In the genomic region with DNA sequence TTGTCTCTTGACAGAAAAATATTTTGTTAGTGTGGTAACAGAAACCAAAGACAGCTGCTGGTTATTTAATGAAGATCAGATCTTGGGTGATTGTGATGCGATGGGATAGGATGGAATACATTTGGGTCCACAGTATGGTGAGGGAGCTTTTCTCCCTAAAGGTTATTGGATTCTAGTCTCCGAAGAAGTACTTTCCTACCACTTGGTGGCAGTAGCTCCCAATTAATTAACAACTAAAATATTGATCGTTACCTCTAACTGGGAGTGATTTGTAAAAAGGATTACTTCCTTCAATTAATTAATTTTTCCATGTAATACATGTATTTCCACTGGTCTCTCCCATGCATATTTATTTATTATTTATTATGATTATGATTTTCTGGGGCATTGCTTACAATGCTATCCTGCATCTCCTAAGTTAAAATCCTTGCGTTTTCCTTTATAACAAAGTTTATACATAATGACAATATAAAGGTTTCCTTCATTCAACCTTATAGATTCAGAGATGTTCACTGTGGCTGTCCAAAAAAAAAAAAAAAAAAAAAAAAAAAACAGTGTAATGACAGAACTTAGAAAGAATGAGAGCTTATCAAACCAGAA, we compare ENCODE assay signal across 8 cellular contexts. TPM values are rescaled to one million over a fixed set of nuclear protein-coding genes. Genes with fewer than 3 reads are reported as not detected.
DNase-seq lines count a peak whose midpoint lies in the region; ATAC-seq, FAIRE-seq and TF ChIP-seq lines count a peak whose summit lies in the region.

No MANE protein-coding gene starts in this region.

- no peak overlapping the region for H3K4me3 ChIP-seq in kidney (ENCODE audit: low read length in 2 of 2)

- no peaks in the 10 kb centered on the region for H3K9me3 ChIP-seq in kidney (ENCODE audit: control insufficient read depth in 1 of 2, low read length in 2 of 2)

- H3K27ac Mint-ChIP-seq in stimulated activated naive CD8-positive, alpha-beta T cell treated with anti-CD3 and anti-CD28 coated beads, Interleukin-15, amount 100 ng/mL, for 72 hours: no peak overlapping the region

- no peaks in the 10 kb centered on the region for H3K4me1 Mint-ChIP-seq in stimulated activated naive CD8-positive, alpha-beta T cell treated with anti-CD3 and anti-CD28 coated beads, Interleukin-15, amount 100 ng/mL, for 72 hours

- no peak for ATAC-seq in GM21737 (IDR thresholded peaks at IDR 0.05; ENCODE audit: unreplicated experiment)
- no peak for ATAC-seq in stimulated activated naive CD8-positive, alpha-beta T cell treated with anti-CD3 and anti-CD28 coated beads, Interleukin-15, amount 100 ng/mL, for 72 hours
- no peak for ATAC-seq in GM18867 (IDR thresholded peaks at IDR 0.05; ENCODE audit: unreplicated experiment)

- H3K4me1 ChIP-seq in kidney (ENCODE audit: control insufficient read depth in 1 of 2, insufficient read depth in 1 of 2, low read depth in 1 of 2, low read length in 2 of 2): no peaks in the 10 kb centered on the region

- intact Hi-C loops in kidney (cut with DNase I): no loop called here

- no peaks in the 10 kb centered on the region for H3K9me3 Mint-ChIP-seq in stimulated activated naive CD8-positive, alpha-beta T cell treated with anti-CD3 and anti-CD28 coated beads, Interleukin-15, amount 100 ng/mL, for 72 hours

- no peak overlapping the region for H3K4me3 Mint-ChIP-seq in stimulated activated naive CD8-positive, alpha-beta T cell treated with anti-CD3 and anti-CD28 coated beads, Interleukin-15, amount 100 ng/mL, for 72 hours

- DNase-seq in AG09319 (ENCODE audit: extremely low read depth, low read depth) (peak; percentile 4), GM19239 (ENCODE audit: insufficient read length, low spot score) (peak; percentile 10), NCI-H1930 (lab: John Stamatoyannopoulos, UW) (peak; percentile 16 to 35), kidney (no peak)
- no peak for DNase-seq in stimulated activated naive CD8-positive, alpha-beta T cell treated with anti-CD3 and anti-CD28 coated beads, Interleukin-15, amount 100 ng/mL, for 72 hours

- H3K27ac ChIP-seq in VCaP (no peak overlapping the region), kidney (ENCODE audit: low read depth in 2 of 2, low read length in 2 of 2) (no peak overlapping the region)

- TF ChIP-seq CTCF in AG09319 (IDR thresholded peaks at IDR 0.05; ENCODE audit: low read depth, low read length) (peak; percentile 58), VCaP (conservative IDR thresholded peaks at IDR 0.05) (peak; percentile 80), kidney (IDR thresholded peaks at IDR 0.05; ENCODE audit: borderline replicate concordance, extremely low read depth, insufficient read depth) (peak; percentile 39)

- FAIRE-seq in GM19239 (lab: Jason Lieb, UNC) (peak; percentile 23), kidney (lab: Jason Lieb, UNC) (peak; percentile 39)

- H3K9ac ChIP-seq in kidney (ENCODE audit: low read length in 2 of 2): no peak overlapping the region

- H3K27me3 Mint-ChIP-seq in stimulated activated naive CD8-positive, alpha-beta T cell treated with anti-CD3 and anti-CD28 coated beads, Interleukin-15, amount 100 ng/mL, for 72 hours: no peaks in the 10 kb centered on the region

- no peaks in the 10 kb centered on the region for H3K36me3 ChIP-seq in kidney (ENCODE audit: control insufficient read depth in 1 of 2, insufficient read depth in 2 of 2, low read length in 2 of 2)

RNA-seq across cellular contexts. Expression of a gene that starts 25.6 kb away (rescaled TPM):
- 0.06 TPM for total RNA-seq in kidney
- polyA plus RNA-seq in kidney (ENCODE audit: insufficient read depth, low read depth, low replicate concordance): not detected

RNA-seq across cellular contexts. Expression of a gene that starts 39.0 kb away (rescaled TPM):
- total RNA-seq in kidney: 13.3 TPM
- 5.3 TPM for polyA plus RNA-seq in kidney (ENCODE audit: insufficient read depth, low read depth, low replicate concordance)

Comparison
In these comparisons a context has a peak if more than half of its experiments do, and no peak if none do; other contexts are left out.
1. DNase-seq: peak in AG09319 (single experiment), GM19239 (single experiment) and NCI-H1930 (2 of 2); none in kidney (single experiment) and stimulated activated naive CD8-positive, alpha-beta T cell treated with anti-CD3 and anti-CD28 coated beads, Interleukin-15, amount 100 ng/mL, for 72 hours (0 of 2).
2. Peak in every context shown above with its lines, with median percentiles within 50 percentile points of each other: CTCF ChIP-seq.